Comparison of ENCODE assay signal across 8 cellular contexts in genomic region chr9:5886114-5886939, GRCh38. TPM values are rescaled to one million over a fixed set of nuclear protein-coding genes. Genes with fewer than 3 reads are reported as not detected.
DNase-seq lines count a peak whose midpoint lies in the region; ATAC-seq and TF ChIP-seq lines count a peak whose summit lies in the region.

No MANE protein-coding gene starts in this region.

- H3K36me3 ChIP-seq in GM23338 (ENCODE audit: insufficient read depth) (no peaks in the 10 kb centered on the region), prostate gland (no peaks in the 10 kb centered on the region), vagina (no peaks in the 10 kb centered on the region)

- H2AFZ ChIP-seq in GM23338: peak overlapping the region; percentile 87

- no peaks in the 10 kb centered on the region for H3K9me2 ChIP-seq in GM23338 (ENCODE audit: insufficient read depth)

- no peaks in the 10 kb centered on the region for H3K9me3 Mint-ChIP-seq in GM23338

- H3K27me3 Mint-ChIP-seq in GM23338 (ENCODE audit: insufficient read depth, low read depth, poor library complexity): peaks cover 8% of the 10 kb centered on the region

- TF ChIP-seq CTCF in GM10248 (IDR thresholded peaks at IDR 0.05; ENCODE audit: control extremely low read depth, extremely low read depth, low read depth, missing control alignments) (peak; percentile 96), GM23338 (conservative IDR thresholded peaks at IDR 0.05; ENCODE audit: low read depth in 2 of 2) (peak; percentile 89 to 99), prostate gland (IDR thresholded peaks at IDR 0.05) (peak; percentile 47 to 80 (median 77)), vagina (IDR thresholded peaks at IDR 0.05) (peak; percentile 69 to 83 (median 82))

- POLR2A ChIA-PET in GM10248 (lab: Yijun Ruan, JAX): interaction anchor here (0.5 kb wide), 1 partner anchor 122 kb away, joined by 3 read pairs; a partner anchor contains a TSS

- no peaks in the 10 kb centered on the region for H3K36me3 Mint-ChIP-seq in GM23338 (ENCODE audit: low read depth)

- TF ChIP-seq POLR2A in prostate gland (IDR thresholded peaks at IDR 0.05): no peak
- TF ChIP-seq POLR2A in vagina (IDR thresholded peaks at IDR 0.05): no peak

- WGBS in prostate gland: 62% methylated on average over 8 of the region's 8 CpGs

- intact Hi-C loops in head of caudate nucleus (cut with DNase I): loop anchor here (5.0 kb wide), 1 partner anchor 166 kb away; no protein-coding TSS in a partner anchor
- intact Hi-C loops in prostate gland (cut with DNase I): loop anchor here (2.0 kb wide), 1 partner anchor 168 kb away; no protein-coding TSS in a partner anchor
- intact Hi-C loops in vagina (cut with DNase I): loop anchor here (10.0 kb wide), 1 partner anchor 168 kb away; no protein-coding TSS in a partner anchor

- CTCF ChIA-PET in GM10248 (lab: Yijun Ruan, JAX): interaction anchor here (0.7 to 5.5 kb wide), 62 partner anchors 9 to 699 kb away, joined by 3 to 104 read pairs (median 4); partner anchors contain the start of genes ERMP1 and RANBP6

- H3K4me3 Mint-ChIP-seq in GM23338: no peak overlapping the region

- no peaks in the 10 kb centered on the region for H3F3A ChIP-seq in GM23338 (replicated peaks; ENCODE audit: low read depth)

- no peaks in the 10 kb centered on the region for H3K4me1 ChIP-seq in GM23338 (ENCODE audit: insufficient read depth)
- no peaks in the 10 kb centered on the region for H3K4me1 ChIP-seq in prostate gland (replicated peaks)
- H3K4me1 ChIP-seq in vagina: no peaks in the 10 kb centered on the region

- ATAC-seq in GM23338: peak; percentile 100

- H4K20me1 ChIP-seq in GM23338 (replicated peaks; ENCODE audit: insufficient read depth): no peaks in the 10 kb centered on the region

- no peaks in the 10 kb centered on the region for H3K4me1 Mint-ChIP-seq in GM23338

- DNase-seq in GM10248 (ENCODE audit: extremely low spot score) (peak; percentile 88), GM23338 (ENCODE audit: low spot score) (peak; percentile 92), LHCN-M2 (ENCODE audit: low read depth) (peak; percentile 53), SK-N-DZ (ENCODE audit: low spot score) (peak; percentile 63), head of caudate nucleus (peak; percentile 73 to 93 (median 83)), prostate gland (ENCODE audit: low spot score) (peak; percentile 65), vagina (ENCODE audit: extremely low spot score in 2 of 2) (peak in 1 of 2 donors; percentile 58)
- DNase-seq in activated gamma-delta T cell treated with anti-CD3 and anti-CD28 coated beads, Interleukin-2, amount 50 U/mL, for 16 hours (ENCODE audit: low read depth): peak; percentile 75

- H3K9me3 ChIP-seq in prostate gland (no peaks in the 10 kb centered on the region), vagina (no peaks in the 10 kb centered on the region)

- H3K27ac ChIP-seq in GM23338 (ENCODE audit: low read depth): no peak overlapping the region
- H3K27ac ChIP-seq in prostate gland: no peak overlapping the region
- H3K27ac ChIP-seq in vagina: no peak overlapping the region

- H3K27ac Mint-ChIP-seq in GM23338: no peak overlapping the region

- H3K4me2 ChIP-seq in GM23338: no peak overlapping the region

- H3K27me3 ChIP-seq in GM23338 (ENCODE audit: insufficient read depth) (no peaks in the 10 kb centered on the region), prostate gland (replicated peaks; ENCODE audit: insufficient read depth) (no peaks in the 10 kb centered on the region), vagina (no peaks in the 10 kb centered on the region)

- H3K4me3 ChIP-seq in GM23338 (no peak overlapping the region), prostate gland (no peak overlapping the region), vagina (no peak overlapping the region)

- no peaks in the 10 kb centered on the region for H3K79me2 ChIP-seq in GM23338 (replicated peaks; ENCODE audit: insufficient read depth)

TF ChIP-seq in GM23338, 12 proteins besides CTCF, POLR2A, EP300 and RAD21 (continues in another document):
- no peak for TF ChIP-seq EZH2 (IDR thresholded peaks at IDR 0.05; ENCODE audit: low read depth, unreplicated experiment)
- TF ChIP-seq EZH2phosphoT487 (IDR thresholded peaks at IDR 0.05; ENCODE audit: unreplicated experiment): no peak
- TF ChIP-seq ETS1 (IDR thresholded peaks at IDR 0.05): no peak
- TF ChIP-seq, protein P1, sequence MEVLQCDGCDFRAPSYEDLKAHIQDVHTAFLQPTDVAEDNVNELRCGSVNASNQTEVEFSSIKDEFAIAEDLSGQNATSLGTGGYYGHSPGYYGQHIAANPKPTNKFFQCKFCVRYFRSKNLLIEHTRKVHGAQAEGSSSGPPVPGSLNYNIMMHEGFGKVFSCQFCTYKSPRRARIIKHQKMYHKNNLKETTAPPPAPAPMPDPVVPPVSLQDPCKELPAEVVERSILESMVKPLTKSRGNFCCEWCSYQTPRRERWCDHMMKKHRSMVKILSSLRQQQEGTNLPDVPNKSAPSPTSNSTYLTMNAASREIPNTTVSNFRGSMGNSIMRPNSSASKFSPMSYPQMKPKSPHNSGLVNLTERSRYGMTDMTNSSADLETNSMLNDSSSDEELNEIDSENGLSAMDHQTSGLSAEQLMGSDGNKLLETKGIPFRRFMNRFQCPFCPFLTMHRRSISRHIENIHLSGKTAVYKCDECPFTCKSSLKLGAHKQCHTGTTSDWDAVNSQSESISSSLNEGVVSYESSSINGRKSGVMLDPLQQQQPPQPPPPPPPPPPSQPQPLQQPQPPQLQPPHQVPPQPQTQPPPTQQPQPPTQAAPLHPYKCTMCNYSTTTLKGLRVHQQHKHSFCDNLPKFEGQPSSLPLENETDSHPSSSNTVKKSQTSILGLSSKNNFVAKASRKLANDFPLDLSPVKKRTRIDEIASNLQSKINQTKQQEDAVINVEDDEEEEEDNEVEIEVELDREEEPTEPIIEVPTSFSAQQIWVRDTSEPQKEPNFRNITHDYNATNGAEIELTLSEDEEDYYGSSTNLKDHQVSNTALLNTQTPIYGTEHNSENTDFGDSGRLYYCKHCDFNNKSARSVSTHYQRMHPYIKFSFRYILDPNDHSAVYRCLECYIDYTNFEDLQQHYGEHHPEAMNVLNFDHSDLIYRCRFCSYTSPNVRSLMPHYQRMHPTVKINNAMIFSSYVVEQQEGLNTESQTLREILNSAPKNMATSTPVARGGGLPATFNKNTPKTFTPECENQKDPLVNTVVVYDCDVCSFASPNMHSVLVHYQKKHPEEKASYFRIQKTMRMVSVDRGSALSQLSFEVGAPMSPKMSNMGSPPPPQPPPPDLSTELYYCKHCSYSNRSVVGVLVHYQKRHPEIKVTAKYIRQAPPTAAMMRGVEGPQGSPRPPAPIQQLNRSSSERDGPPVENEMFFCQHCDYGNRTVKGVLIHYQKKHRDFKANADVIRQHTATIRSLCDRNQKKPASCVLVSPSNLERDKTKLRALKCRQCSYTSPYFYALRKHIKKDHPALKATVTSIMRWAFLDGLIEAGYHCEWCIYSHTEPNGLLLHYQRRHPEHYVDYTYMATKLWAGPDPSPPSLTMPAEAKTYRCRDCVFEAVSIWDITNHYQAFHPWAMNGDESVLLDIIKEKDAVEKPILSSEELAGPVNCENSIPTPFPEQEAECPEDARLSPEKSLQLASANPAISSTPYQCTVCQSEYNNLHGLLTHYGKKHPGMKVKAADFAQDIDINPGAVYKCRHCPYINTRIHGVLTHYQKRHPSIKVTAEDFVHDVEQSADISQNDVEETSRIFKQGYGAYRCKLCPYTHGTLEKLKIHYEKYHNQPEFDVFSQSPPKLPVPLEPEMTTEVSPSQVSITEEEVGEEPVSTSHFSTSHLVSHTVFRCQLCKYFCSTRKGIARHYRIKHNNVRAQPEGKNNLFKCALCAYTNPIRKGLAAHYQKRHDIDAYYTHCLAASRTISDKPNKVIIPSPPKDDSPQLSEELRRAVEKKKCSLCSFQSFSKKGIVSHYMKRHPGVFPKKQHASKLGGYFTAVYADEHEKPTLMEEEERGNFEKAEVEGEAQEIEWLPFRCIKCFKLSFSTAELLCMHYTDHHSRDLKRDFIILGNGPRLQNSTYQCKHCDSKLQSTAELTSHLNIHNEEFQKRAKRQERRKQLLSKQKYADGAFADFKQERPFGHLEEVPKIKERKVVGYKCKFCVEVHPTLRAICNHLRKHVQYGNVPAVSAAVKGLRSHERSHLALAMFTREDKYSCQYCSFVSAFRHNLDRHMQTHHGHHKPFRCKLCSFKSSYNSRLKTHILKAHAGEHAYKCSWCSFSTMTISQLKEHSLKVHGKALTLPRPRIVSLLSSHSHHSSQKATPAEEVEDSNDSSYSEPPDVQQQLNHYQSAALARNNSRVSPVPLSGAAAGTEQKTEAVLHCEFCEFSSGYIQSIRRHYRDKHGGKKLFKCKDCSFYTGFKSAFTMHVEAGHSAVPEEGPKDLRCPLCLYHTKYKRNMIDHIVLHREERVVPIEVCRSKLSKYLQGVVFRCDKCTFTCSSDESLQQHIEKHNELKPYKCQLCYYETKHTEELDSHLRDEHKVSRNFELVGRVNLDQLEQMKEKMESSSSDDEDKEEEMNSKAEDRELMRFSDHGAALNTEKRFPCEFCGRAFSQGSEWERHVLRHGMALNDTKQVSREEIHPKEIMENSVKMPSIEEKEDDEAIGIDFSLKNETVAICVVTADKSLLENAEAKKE (CRISPR knock-in tag; IDR thresholded peaks at IDR 0.05): no peak
- no peak for TF ChIP-seq ZNF331 (CRISPR knock-in tag; IDR thresholded peaks at IDR 0.05; ENCODE audit: low read depth)

RNA-seq across cellular contexts. Expression of gene MLANA, which starts 4.4 kb away (rescaled TPM):
- total RNA-seq in GM23338 (2014; rRNA removed; shearing (Covaris generic)): not detected in 2 replicates
- polyA plus RNA-seq in GM23338 (2016; fragmentation: Nextera tagmentation; extraction: Ambion mirVana): 0.38 TPM in 1 of 2 replicates, not detected in the other
- total RNA-seq in LHCN-M2 (2014; rRNA removed) (0.11 TPM in 1 of 2 replicates, not detected in the other), prostate gland (not detected), vagina (not detected)
- polyA plus RNA-seq in LHCN-M2 (2012): 0.07 TPM
- polyA plus RNA-seq in SK-N-DZ (2014; cell fraction: cytosol; rRNA removed): not detected in 2 replicates
- not detected in 2 replicates for polyA plus RNA-seq in SK-N-DZ (2014; cell fraction: nucleus; rRNA removed)

RNA-seq across cellular contexts. Expression of gene ERMP1, which starts 53.4 kb away (rescaled TPM):
- total RNA-seq in GM23338 (2014; rRNA removed; shearing (Covaris generic)): 18.4 and 23.4 TPM in 2 replicates
- polyA plus RNA-seq in GM23338 (2016; fragmentation: Nextera tagmentation; extraction: Ambion mirVana): 5.0 and 5.3 TPM in 2 replicates
- 5.1 and 8.1 TPM in 2 replicates for total RNA-seq in LHCN-M2 (2014; rRNA removed)
- 1.4 TPM for polyA plus RNA-seq in LHCN-M2 (2012)
- polyA plus RNA-seq in SK-N-DZ (2014; cell fraction: cytosol; rRNA removed): 3.8 and 5.2 TPM in 2 replicates
- polyA plus RNA-seq in SK-N-DZ (2014; cell fraction: nucleus; rRNA removed): 2.7 and 3.0 TPM in 2 replicates
- 10 to 100 TPM; 21.7 to 24.7 TPM for total RNA-seq in prostate gland
- 15.5 TPM for total RNA-seq in vagina
